ENCODE assay signal across 2 cellular contexts in the genomic region with DNA sequence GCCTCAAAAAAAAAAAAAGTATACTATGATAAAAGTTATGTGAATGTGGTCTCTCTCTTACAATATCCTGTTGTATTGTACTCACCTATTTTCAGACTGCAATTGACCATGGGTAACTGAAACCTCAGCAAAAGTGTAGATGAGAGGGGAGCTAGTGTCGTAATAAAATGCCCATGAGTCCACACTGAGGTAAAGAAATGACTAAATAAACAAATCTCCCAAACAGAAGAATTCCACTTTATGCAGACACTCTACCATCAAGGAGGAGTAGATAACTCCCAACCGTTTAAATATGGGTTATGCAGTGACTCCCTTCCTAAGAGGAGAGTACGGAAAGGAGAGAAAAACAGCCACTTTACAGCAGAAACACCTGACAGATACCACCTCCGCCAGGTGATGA.
A peak's percentile ranks its signal among the peaks of the same experiment; 100 is the strongest.
TF ChIP-seq lines count a peak whose summit lies in the region.

No MANE protein-coding gene starts in this region.

TF ChIP-seq in HepG2, 621 proteins besides CTCF, POLR2A, EP300 and RAD21:
- TF ChIP-seq ZMYM2 (CRISPR knock-in tag; IDR thresholded peaks at IDR 0.05) (0 out of 2 replicates have a peak, but pooled peaks have one; percentile 14), MAFF (IDR thresholded peaks at IDR 0.05; ENCODE audit: low read depth, low read length) (peak; percentile 63), CREM (IDR thresholded peaks at IDR 0.05) (0 out of 2 replicates have a peak, but pooled peaks have one; percentile 12), CREM (CRISPR knock-in tag; IDR thresholded peaks at IDR 0.05) (no peak), ZNF782 (CRISPR knock-in tag; IDR thresholded peaks at IDR 0.05; ENCODE audit: borderline replicate concordance) (no peak), MAFK (conservative IDR thresholded peaks at IDR 0.05 in 1 of 2, IDR thresholded peaks at IDR 0.05 in 1 of 2; ENCODE audit: low read length in 2 of 2) (peak; percentile 58 to 62), ZNF589 (CRISPR knock-in tag; conservative IDR thresholded peaks at IDR 0.05) (no peak), PLSCR1 (CRISPR knock-in tag; IDR thresholded peaks at IDR 0.05; ENCODE audit: borderline replicate concordance) (no peak), CEBPG (CRISPR knock-in tag; IDR thresholded peaks at IDR 0.05) (peak; percentile 38), NFIC (IDR thresholded peaks at IDR 0.05; ENCODE audit: low read length) (no peak), CEBPB (IDR thresholded peaks at IDR 0.05; ENCODE audit: borderline replicate concordance, low read depth, low read length) (peak; percentile 41; the same call in 1 of the 2 replicates)

TF ChIP-seq in K562, 482 proteins besides CTCF, POLR2A, EP300 and RAD21:
- no peak for TF ChIP-seq POLR3A (IDR thresholded peaks at IDR 0.05; ENCODE audit: borderline replicate concordance, extremely low read depth, insufficient read depth, insufficient read length)
- TF ChIP-seq ZBTB49 (CRISPR knock-in tag; IDR thresholded peaks at IDR 0.05; ENCODE audit: borderline replicate concordance): no peak
- TF ChIP-seq ZNF316 (IDR thresholded peaks at IDR 0.05): peak; percentile 40
- no peak for TF ChIP-seq SLC30A9 (CRISPR knock-in tag; IDR thresholded peaks at IDR 0.05)
- TF ChIP-seq MAZ (CRISPR knock-in tag; conservative IDR thresholded peaks at IDR 0.05 in 1 of 2, IDR thresholded peaks at IDR 0.05 in 1 of 2): no peak
- no peak for TF ChIP-seq ZNF354B (CRISPR knock-in tag; IDR thresholded peaks at IDR 0.05)
